ENCODE assay signal across 18 cellular contexts in the genomic region with DNA sequence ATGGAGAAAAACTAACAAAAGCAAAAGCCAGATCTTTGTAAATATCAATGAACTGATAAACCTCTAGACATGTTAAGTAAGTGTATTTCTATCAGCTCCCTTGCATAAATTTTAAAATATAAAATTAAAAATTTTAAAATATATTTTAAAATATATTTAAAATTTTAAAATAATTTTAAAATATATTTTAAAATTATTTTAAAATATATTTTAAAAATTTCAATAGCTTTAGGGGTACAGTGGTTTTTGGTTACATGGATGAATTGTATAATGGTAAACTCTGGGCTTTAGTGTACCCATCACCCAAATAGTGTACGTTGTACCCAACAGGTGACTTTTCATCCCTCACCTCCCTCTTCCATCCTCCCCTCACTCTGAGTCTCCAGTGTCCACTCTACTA.
DNase-seq lines count a peak whose midpoint lies in the region; ATAC-seq, FAIRE-seq and TF ChIP-seq lines count a peak whose summit lies in the region.
"Had no signal": no experiment of that assay in that cellular context is flagged by ENCODE, and none has a peak within 500 bp of the region (broad histone marks: within the 10 kb centered on the region; RNA-seq: fewer than 3 reads in every experiment).

No MANE protein-coding gene starts in this region.

- peaks cover 0 to 6% of the 10 kb centered on the region in 2 donors for H3K4me1 Mint-ChIP-seq in effector memory CD8-positive, alpha-beta T cell (ENCODE audit: low read depth in 2 of 2)

- no peaks in the 10 kb centered on the region for H3K9me3 Mint-ChIP-seq in effector memory CD8-positive, alpha-beta T cell
- H3K9me3 Mint-ChIP-seq: CD4-positive, alpha-beta memory T cell; HFFc6 had no signal

- DNase-seq in pancreas: no peak
- no peak for DNase-seq in effector memory CD8-positive, alpha-beta T cell
- DNase-seq in activated CD8-positive, alpha-beta memory T cell treated with anti-CD3 and anti-CD28 coated beads for 24 hours: no peak
- DNase-seq: 8988T; C1 segment of cervical spinal cord; Calu3; CD4-positive, alpha-beta memory T cell; COR-L47; DMS53; DMS79 treated with DMSO at 0.1 percent for 48 hours; GOT3; HFFc6 had no signal

- ATAC-seq in pancreas: no peak
- no peak for ATAC-seq in HG03095 (IDR thresholded peaks at IDR 0.05; ENCODE audit: unreplicated experiment)
- ATAC-seq in effector memory CD8-positive, alpha-beta T cell (replicated peaks): no peak
- ATAC-seq in GM19467 (IDR thresholded peaks at IDR 0.05; ENCODE audit: unreplicated experiment): no peak

- FAIRE-seq in G401.6 (lab: Jason Lieb, UNC): peak; percentile 96
- FAIRE-seq in TTC549 (lab: Jason Lieb, UNC): peak; percentile 98
- peak; percentile 26 for FAIRE-seq in endometrium (lab: Jason Lieb, UNC)
- FAIRE-seq in pancreas (lab: Jason Lieb, UNC): peak; percentile 90

- no peaks in the 10 kb centered on the region for H3K9me3 ChIP-seq in pancreas
- H3K9me3 ChIP-seq: HAP-1 had no signal

- no peaks in the 10 kb centered on the region for H3K4me1 ChIP-seq in pancreas
- H3K4me1 ChIP-seq: HAP-1 had no signal

- 78 to 100% methylated on average over 1 of the region's 1 CpG for WGBS in pancreas, 2 donors

- no peak overlapping the region for H3K4me3 ChIP-seq in pancreas
- H3K4me3 ChIP-seq: HAP-1 had no signal

- H3K36me3 Mint-ChIP-seq in effector memory CD8-positive, alpha-beta T cell (ENCODE audit: insufficient read depth): no peaks in the 10 kb centered on the region

- no peak overlapping the region for H3K4me3 Mint-ChIP-seq in effector memory CD8-positive, alpha-beta T cell
- H3K4me3 Mint-ChIP-seq: CD4-positive, alpha-beta memory T cell; HFFc6 had no signal

- no peaks in the 10 kb centered on the region for H3K27me3 ChIP-seq in pancreas

- intact Hi-C loops in pancreas (cut with DNase I): no loop called here

- H3K27ac ChIP-seq in pancreas: no peak overlapping the region

- no peaks in the 10 kb centered on the region for H3K27me3 Mint-ChIP-seq in effector memory CD8-positive, alpha-beta T cell
- H3K27me3 Mint-ChIP-seq: CD4-positive, alpha-beta memory T cell had no signal

- H3K27ac Mint-ChIP-seq in effector memory CD8-positive, alpha-beta T cell: no peak overlapping the region
- H3K27ac Mint-ChIP-seq: CD4-positive, alpha-beta memory T cell; HFFc6 had no signal

- no peaks in the 10 kb centered on the region for H3K36me3 ChIP-seq in pancreas
- H3K36me3 ChIP-seq: HAP-1 had no signal

- no peak for TF ChIP-seq CTCF in pancreas (IDR thresholded peaks at IDR 0.05)
